Comparison of ENCODE assay signal across 9 cellular contexts in the genomic region with DNA sequence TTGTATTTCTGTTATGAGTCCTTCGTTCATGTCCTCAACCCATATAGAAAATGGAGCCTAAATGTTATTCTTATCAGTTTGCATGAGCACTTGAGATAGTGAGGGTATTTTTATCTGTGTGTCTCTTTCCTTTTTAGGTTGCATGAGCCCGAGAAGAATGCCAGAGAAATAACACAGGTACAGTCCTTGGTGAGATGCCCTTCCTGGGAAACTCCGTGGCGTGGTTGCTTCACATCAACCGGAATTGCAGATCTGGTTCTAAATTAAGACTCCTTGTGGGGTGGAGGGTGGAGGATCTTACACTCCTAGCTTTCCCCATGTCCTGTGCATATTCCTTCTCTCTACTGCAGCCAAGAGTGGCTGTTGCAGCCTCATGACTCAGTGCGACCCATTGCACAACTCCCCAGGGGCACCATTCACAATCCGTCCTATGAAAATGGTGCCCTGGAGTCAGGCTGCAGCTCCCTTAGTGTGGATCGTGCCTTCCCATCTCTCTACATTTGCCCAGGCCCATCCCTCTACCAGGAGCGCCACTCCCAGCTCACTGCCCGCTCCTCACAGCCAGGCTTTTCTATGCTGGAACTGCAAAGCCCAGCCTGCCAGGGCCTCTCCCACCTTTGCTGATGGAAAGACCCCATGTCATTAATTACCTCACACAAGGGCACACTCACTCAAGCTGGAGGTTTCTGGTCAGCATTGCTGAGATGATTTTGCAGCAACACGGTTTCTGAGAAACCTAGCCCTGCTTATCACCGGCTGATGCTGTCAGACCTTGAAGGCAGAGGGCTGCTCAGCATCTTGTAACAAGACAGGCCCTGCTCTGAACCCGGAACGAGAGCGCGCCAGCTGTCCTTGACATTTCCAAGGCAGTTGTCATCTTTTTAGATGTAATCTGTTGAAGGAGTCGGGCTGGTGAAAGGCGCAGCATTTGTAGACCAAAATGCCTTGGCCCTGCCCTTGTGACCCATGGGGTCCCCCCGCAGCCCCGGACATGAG.
DNase-seq lines count a peak whose midpoint lies in the region; ATAC-seq and TF ChIP-seq lines count a peak whose summit lies in the region.
"Had no signal": no experiment of that assay in that cellular context is flagged by ENCODE, and none has a peak within 500 bp of the region (broad histone marks: within the 10 kb centered on the region; RNA-seq: fewer than 3 reads in every experiment).

No MANE protein-coding gene starts in this region.

- in situ Hi-C loops in astrocyte of the spinal cord (cut with HindIII; ENCODE audit: low sequenced_read_pairs), result no loop called here

- no peak overlapping the region for H3K4me3 ChIP-seq in astrocyte of the spinal cord (ENCODE audit: low read depth, low read length)

- no peak for TF ChIP-seq CTCF in astrocyte of the spinal cord (IDR thresholded peaks at IDR 0.05; ENCODE audit: low read depth, low read length)

- peak overlapping the region; percentile 71 for H3K27ac ChIP-seq in substantia nigra (ENCODE audit: low read depth, low read length, poor library complexity, severe bottlenecking)

- ATAC-seq in GM19452 (IDR thresholded peaks at IDR 0.05; ENCODE audit: unreplicated experiment), result no peak
- ATAC-seq in GM19351 (IDR thresholded peaks at IDR 0.05; ENCODE audit: unreplicated experiment), result no peak

- DNase-seq in HPDE6-E6E7 (ENCODE audit: extremely low spot score), result peak; percentile 94
- peak; percentile 38 for DNase-seq in astrocyte of the spinal cord (ENCODE audit: low read depth, low spot score)
- DNase-seq in iris pigment epithelial cell (ENCODE audit: low read depth), result peak; percentile 74
- DNase-seq in substantia nigra (lab: John Stamatoyannopoulos, UW), result peak in 2 of 49 donors; percentile 24 to 37
- DNase-seq in HuH-7.5 (ENCODE audit: low spot score), result no peak
- no peak for DNase-seq in nucleus accumbens (lab: John Stamatoyannopoulos, UW)
- DNase-seq: H9 had no signal

Comparison
In these comparisons a context has a peak if more than half of its experiments do, and no peak if none do; other contexts are left out.
1. DNase-seq: peak in HPDE6-E6E7 (single experiment), astrocyte of the spinal cord (single experiment) and iris pigment epithelial cell (single experiment); none in HuH-7.5 (single experiment) and nucleus accumbens (0 of 56).